2 cellular contexts compared by ENCODE assay signal in the genomic region with DNA sequence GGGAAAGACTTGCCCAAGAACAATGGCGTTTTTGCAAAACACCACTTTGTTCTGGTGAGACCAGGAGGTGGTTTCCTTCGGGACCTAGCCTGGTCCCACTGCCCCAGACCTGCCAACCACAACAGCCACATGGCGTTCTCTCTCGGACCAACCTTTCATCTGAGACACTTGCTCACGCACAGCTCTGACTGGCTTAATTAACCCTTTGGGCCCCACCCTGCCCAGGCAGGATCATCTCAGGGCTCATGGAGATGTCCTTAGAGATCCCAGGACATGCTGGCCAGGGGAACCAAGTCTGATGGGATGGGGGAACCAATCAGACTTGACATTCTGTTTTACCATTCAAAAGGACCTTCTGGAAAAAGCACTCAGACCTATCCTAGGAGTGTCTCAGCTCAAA.
TF ChIP-seq lines count a peak whose summit lies in the region.

No MANE protein-coding gene starts in this region.

TF ChIP-seq in K562, 482 proteins besides CTCF, POLR2A, EP300 and RAD21 (continued from another document):
- TF ChIP-seq, protein P1, sequence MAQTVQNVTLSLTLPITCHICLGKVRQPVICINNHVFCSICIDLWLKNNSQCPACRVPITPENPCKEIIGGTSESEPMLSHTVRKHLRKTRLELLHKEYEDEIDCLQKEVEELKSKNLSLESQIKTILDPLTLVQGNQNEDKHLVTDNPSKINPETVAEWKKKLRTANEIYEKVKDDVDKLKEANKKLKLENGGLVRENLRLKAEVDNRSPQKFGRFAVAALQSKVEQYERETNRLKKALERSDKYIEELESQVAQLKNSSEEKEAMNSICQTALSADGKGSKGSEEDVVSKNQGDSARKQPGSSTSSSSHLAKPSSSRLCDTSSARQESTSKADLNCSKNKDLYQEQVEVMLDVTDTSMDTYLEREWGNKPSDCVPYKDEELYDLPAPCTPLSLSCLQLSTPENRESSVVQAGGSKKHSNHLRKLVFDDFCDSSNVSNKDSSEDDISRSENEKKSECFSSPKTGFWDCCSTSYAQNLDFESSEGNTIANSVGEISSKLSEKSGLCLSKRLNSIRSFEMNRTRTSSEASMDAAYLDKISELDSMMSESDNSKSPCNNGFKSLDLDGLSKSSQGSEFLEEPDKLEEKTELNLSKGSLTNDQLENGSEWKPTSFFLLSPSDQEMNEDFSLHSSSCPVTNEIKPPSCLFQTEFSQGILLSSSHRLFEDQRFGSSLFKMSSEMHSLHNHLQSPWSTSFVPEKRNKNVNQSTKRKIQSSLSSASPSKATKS (CRISPR knock-in tag; IDR thresholded peaks at IDR 0.05), result no peak
- TF ChIP-seq ZNF699 (CRISPR knock-in tag; IDR thresholded peaks at IDR 0.05; ENCODE audit: insufficient replicate concordance), result no peak
- TF ChIP-seq, protein P2, sequence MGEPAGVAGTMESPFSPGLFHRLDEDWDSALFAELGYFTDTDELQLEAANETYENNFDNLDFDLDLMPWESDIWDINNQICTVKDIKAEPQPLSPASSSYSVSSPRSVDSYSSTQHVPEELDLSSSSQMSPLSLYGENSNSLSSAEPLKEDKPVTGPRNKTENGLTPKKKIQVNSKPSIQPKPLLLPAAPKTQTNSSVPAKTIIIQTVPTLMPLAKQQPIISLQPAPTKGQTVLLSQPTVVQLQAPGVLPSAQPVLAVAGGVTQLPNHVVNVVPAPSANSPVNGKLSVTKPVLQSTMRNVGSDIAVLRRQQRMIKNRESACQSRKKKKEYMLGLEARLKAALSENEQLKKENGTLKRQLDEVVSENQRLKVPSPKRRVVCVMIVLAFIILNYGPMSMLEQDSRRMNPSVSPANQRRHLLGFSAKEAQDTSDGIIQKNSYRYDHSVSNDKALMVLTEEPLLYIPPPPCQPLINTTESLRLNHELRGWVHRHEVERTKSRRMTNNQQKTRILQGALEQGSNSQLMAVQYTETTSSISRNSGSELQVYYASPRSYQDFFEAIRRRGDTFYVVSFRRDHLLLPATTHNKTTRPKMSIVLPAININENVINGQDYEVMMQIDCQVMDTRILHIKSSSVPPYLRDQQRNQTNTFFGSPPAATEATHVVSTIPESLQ (CRISPR knock-in tag; IDR thresholded peaks at IDR 0.05), result no peak
- no peak for TF ChIP-seq PHB (CRISPR knock-in tag; IDR thresholded peaks at IDR 0.05)
- TF ChIP-seq MECOM (CRISPR knock-in tag; IDR thresholded peaks at IDR 0.05), result no peak

TF ChIP-seq in WTC11, 78 proteins besides CTCF, POLR2A, EP300 and RAD21 (continued from another document):
- no peak for TF ChIP-seq ETV6 (CRISPR knock-in tag; IDR thresholded peaks at IDR 0.05)
- TF ChIP-seq, protein P3, sequence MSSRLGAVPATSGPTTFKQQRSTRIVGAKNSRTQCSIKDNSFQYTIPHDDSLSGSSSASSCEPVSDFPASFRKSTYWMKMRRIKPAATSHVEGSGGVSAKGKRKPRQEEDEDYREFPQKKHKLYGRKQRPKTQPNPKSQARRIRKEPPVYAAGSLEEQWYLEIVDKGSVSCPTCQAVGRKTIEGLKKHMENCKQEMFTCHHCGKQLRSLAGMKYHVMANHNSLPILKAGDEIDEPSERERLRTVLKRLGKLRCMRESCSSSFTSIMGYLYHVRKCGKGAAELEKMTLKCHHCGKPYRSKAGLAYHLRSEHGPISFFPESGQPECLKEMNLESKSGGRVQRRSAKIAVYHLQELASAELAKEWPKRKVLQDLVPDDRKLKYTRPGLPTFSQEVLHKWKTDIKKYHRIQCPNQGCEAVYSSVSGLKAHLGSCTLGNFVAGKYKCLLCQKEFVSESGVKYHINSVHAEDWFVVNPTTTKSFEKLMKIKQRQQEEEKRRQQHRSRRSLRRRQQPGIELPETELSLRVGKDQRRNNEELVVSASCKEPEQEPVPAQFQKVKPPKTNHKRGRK (CRISPR knock-in tag; IDR thresholded peaks at IDR 0.05; ENCODE audit: borderline replicate concordance), result no peak
